Comparison of ENCODE assay signal across 32 cellular contexts in the genomic region with DNA sequence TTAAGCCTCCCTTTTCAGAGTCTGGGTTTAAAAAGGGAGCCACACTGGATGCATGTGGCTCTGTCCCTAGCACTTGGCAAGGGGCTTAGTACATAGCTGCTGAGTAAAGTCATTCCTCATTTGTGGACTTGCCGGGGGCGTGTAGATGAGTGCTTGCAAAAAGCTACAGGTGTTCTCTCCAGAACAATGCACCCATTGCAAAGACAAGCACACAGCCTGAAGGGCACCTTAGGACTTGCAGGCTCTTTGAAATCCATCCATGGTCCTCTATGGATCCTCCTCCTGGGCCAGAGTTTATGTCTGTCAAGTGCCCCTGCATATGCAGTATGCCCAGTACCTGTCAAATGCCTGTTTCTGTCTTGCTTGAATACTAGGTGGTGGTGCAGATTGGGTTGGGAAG. TPM values are rescaled to one million over a fixed set of nuclear protein-coding genes. Genes with fewer than 3 reads are reported as not detected.
"Had no signal": no experiment of that assay in that cellular context is flagged by ENCODE, and none has a peak within 500 bp of the region (broad histone marks: within the 10 kb centered on the region; RNA-seq: fewer than 3 reads in every experiment).

No MANE protein-coding gene starts in this region.

- H3K36me3 ChIP-seq: brain microvascular endothelial cell, esophagus muscularis mucosa, gastrocnemius medialis, heart left ventricle had no signal

- ATAC-seq: activated CD8-positive, alpha-beta T cell treated with anti-CD3 and anti-CD28 coated beads for 36 hours; activated T-cell treated with anti-CD3 and anti-CD28 coated beads, Interleukin-2, amount 50 U/mL, for 4 hours; activated T-helper 17 cell treated with anti-CD3 and anti-CD28 coated beads, Interleukin-2, amount 50 U/mL, for 72 hours; effector memory CD8-positive, alpha-beta T cell; gastrocnemius medialis; WTC11 had no signal

- H3K27ac ChIP-seq: brain microvascular endothelial cell, esophagus muscularis mucosa, foreskin keratinocyte, gastrocnemius medialis, heart left ventricle, VCaP had no signal

- H3K4me3 ChIP-seq: esophagus muscularis mucosa, gastrocnemius medialis, heart left ventricle had no signal

- H3K9me3 ChIP-seq: esophagus muscularis mucosa, gastrocnemius medialis, heart left ventricle had no signal

- H3K9me3 Mint-ChIP-seq: activated CD8-positive, alpha-beta T cell treated with anti-CD3 and anti-CD28 coated beads for 36 hours; activated T-cell treated with anti-CD3 and anti-CD28 coated beads, Interleukin-2, amount 50 U/mL, for 4 hours; activated T-helper 17 cell treated with anti-CD3 and anti-CD28 coated beads, Interleukin-2, amount 50 U/mL, for 72 hours; effector memory CD8-positive, alpha-beta T cell had no signal

- H3K4me1 ChIP-seq: esophagus muscularis mucosa, foreskin keratinocyte, gastrocnemius medialis, heart left ventricle had no signal

- H3K36me3 Mint-ChIP-seq: activated naive CD8-positive, alpha-beta T cell; WTC11 had no signal

- H3K4me3 Mint-ChIP-seq: activated CD8-positive, alpha-beta T cell treated with anti-CD3 and anti-CD28 coated beads for 36 hours; activated naive CD8-positive, alpha-beta T cell; activated T-cell treated with anti-CD3 and anti-CD28 coated beads, Interleukin-2, amount 50 U/mL, for 4 hours; activated T-helper 17 cell treated with anti-CD3 and anti-CD28 coated beads, Interleukin-2, amount 50 U/mL, for 72 hours; effector memory CD8-positive, alpha-beta T cell; WTC11 had no signal

- H3K27ac Mint-ChIP-seq: activated CD8-positive, alpha-beta T cell treated with anti-CD3 and anti-CD28 coated beads for 36 hours; activated naive CD8-positive, alpha-beta T cell; activated T-helper 17 cell treated with anti-CD3 and anti-CD28 coated beads, Interleukin-2, amount 50 U/mL, for 72 hours; effector memory CD8-positive, alpha-beta T cell; WTC11 had no signal

- DNase-seq: activated CD4-positive, alpha-beta T cell treated with anti-CD3 and anti-CD28 coated beads for 48 hours; activated CD4-positive, alpha-beta T cell treated with anti-CD3 and anti-CD28 coated beads, Interleukin-2, amount 50 U/mL, for 1 hour; activated CD4-positive, alpha-beta T cell treated with anti-CD3 and anti-CD28 coated beads, Interleukin-2, amount 50 U/mL, for 48 hours; activated CD8-positive, alpha-beta memory T cell treated with anti-CD3 and anti-CD28 coated beads for 24 hours; activated CD8-positive, alpha-beta T cell treated with anti-CD3 and anti-CD28 coated beads for 36 hours; activated effector memory CD4-positive, alpha-beta T cell treated with Interleukin-2 at 50 U/mL for 16 hours; activated gamma-delta T cell treated with Interleukin-2 at 50 U/mL for 16 hours; activated naive CD4-positive, alpha-beta T cell treated with anti-CD3 and anti-CD28 coated beads, Interleukin-2, amount 50 U/mL, for 16 hours; activated naive CD4-positive, alpha-beta T cell treated with Interleukin-2 at 50 U/mL for 16 hours; activated T-cell treated with anti-CD3 and anti-CD28 coated beads, Interleukin-2, amount 50 U/mL, for 4 hours; amniotic stem cell; brain microvascular endothelial cell; cortex of kidney; dermis blood vessel endothelial cell; effector CD4-positive, alpha-beta T cell; effector memory CD8-positive, alpha-beta T cell; erythroblast; foreskin keratinocyte; gastrocnemius medialis; glutamatergic neuron; heart left ventricle; T-helper 2 cell had no signal

- H3K4me1 Mint-ChIP-seq: activated T-helper 17 cell treated with anti-CD3 and anti-CD28 coated beads, Interleukin-2, amount 50 U/mL, for 72 hours had no signal

- FAIRE-seq: astrocyte, bronchial epithelial cell, colon had no signal

- H3K27me3 ChIP-seq: brain microvascular endothelial cell had no signal

RNA-seq across cellular contexts. Expression of gene SMIM32, which starts 18.3 kb away (rescaled TPM):
- total RNA-seq: activated CD8-positive, alpha-beta T cell treated with anti-CD3 and anti-CD28 coated beads for 36 hours; activated T-cell treated with anti-CD3 and anti-CD28 coated beads, Interleukin-2, amount 50 U/mL, for 4 hours; activated T-helper 17 cell treated with anti-CD3 and anti-CD28 coated beads, Interleukin-2, amount 50 U/mL, for 72 hours; bronchial epithelial cell; chondrocyte; dermis blood vessel endothelial cell; esophagus muscularis mucosa; foreskin keratinocyte; heart left ventricle; T-helper 1 cell treated with Interleukin-12 subunit alpha and Interleukin-12 subunit beta and Interleukin-4 antibody, amounts not matched to agents 30 ng/mL and 1 ng/mL, for 36 hours had no signal
- polyA plus RNA-seq: foreskin keratinocyte, heart left ventricle had no signal
